Comparison of ENCODE assay signal across 37 cellular contexts in genomic region chr13:100689191-100689590, GRCh38. TPM values are rescaled to one million over a fixed set of nuclear protein-coding genes. Genes with fewer than 3 reads are reported as not detected.
DNase-seq lines count a peak whose midpoint lies in the region; ATAC-seq, FAIRE-seq and TF ChIP-seq lines count a peak whose summit lies in the region.
"Had no signal": no experiment of that assay in that cellular context is flagged by ENCODE, and none has a peak within 500 bp of the region (broad histone marks: within the 10 kb centered on the region; RNA-seq: fewer than 3 reads in every experiment).

No MANE protein-coding gene starts in this region.

- 0% methylated on average over 1 of the region's 1 CpG for WGBS in K562 (ENCODE audit: insufficient coverage, low coverage, missing lambda C conversion rate)

- H3K9me1 ChIP-seq in K562 (ENCODE audit: control insufficient read depth, insufficient read depth, low read length) = no peaks in the 10 kb centered on the region

- CTCF ChIA-PET in HEK293 (lab: Yijun Ruan, JAX) = no interaction called here
- CTCF ChIA-PET in K562 (lab: Yijun Ruan, JAX; ENCODE audit: low intra/inter-chr PET ratio) = no interaction called here

- peaks cover 11 to 22% (median 13%) of the 10 kb centered on the region in 3 donors for H3K9me3 Mint-ChIP-seq in IgD-negative memory B cell
- H3K9me3 Mint-ChIP-seq in activated CD4-positive, alpha-beta T cell treated with anti-CD3 and anti-CD28 coated beads, Interleukin-2, amount 10 ng/mL, durations not matched to agents 24 days and 14 days = peaks cover 27% of the 10 kb centered on the region

- in situ Hi-C loops in K562 (cut with MboI) = no loop called here

- no peaks in the 10 kb centered on the region for H4K20me1 ChIP-seq in K562 (replicated peaks; ENCODE audit: control insufficient read depth, insufficient read depth, low read length)
- H4K20me1 ChIP-seq: BLaER1; BLaER1 treated with 17β-estradiol and CSF1 and Interleukin-3, amounts not matched to agents 10 nM and 100 nM had no signal

- POLR2A ChIA-PET in HEK293 (lab: Yijun Ruan, JAX) = no interaction called here
- POLR2A ChIA-PET in K562 (lab: Yijun Ruan, JAX) = interaction anchor here (1.5 kb wide), 1 partner anchor 14 kb away, joined by 3 read pairs; the partner anchor contains the start of gene TMTC4

- BruUV-seq in K562 (replicated peaks; lab: Mats Ljungman, UMichigan) = no TSS peak

- no peak for ATAC-seq in K562
- no peak for ATAC-seq in GM19023 (IDR thresholded peaks at IDR 0.05; ENCODE audit: unreplicated experiment)
- ATAC-seq: A549; CD8-positive, alpha-beta T cell had no signal

- no peak overlapping the region for H3K4me3 Mint-ChIP-seq in IgD-negative memory B cell
- H3K4me3 Mint-ChIP-seq in activated CD4-positive, alpha-beta T cell treated with anti-CD3 and anti-CD28 coated beads, Interleukin-2, amount 10 ng/mL, durations not matched to agents 24 days and 14 days = no peak overlapping the region
- H3K4me3 Mint-ChIP-seq: B cell; CD14-positive monocyte; CD4-positive, alpha-beta memory T cell; CD4-positive, alpha-beta T cell; CD4-positive, CD25-positive, alpha-beta regulatory T cell; CD8-positive, alpha-beta memory T cell; CD8-positive, alpha-beta T cell had no signal

- H3K4me3 ChIP-seq in HEK293 (ENCODE audit: low read depth, low read length) (no peak overlapping the region), K562 (no peak overlapping the region)
- H3K4me3 ChIP-seq: A549; BLaER1; BLaER1 treated with 17β-estradiol and CSF1 and Interleukin-3, amounts not matched to agents 10 nM and 100 nM had no signal

- no peaks in the 10 kb centered on the region for H3K36me3 ChIP-seq in HEK293 (ENCODE audit: control insufficient read depth in 2 of 2, insufficient read depth in 1 of 2, low read length in 2 of 2)
- no peaks in the 10 kb centered on the region for H3K36me3 ChIP-seq in K562 (ENCODE audit: control insufficient read depth, insufficient read depth, low read length)
- H3K36me3 ChIP-seq: BE2C, BLaER1 had no signal

- peaks cover 1 to 6% (median 3%) of the 10 kb centered on the region in 3 donors for H3K4me1 Mint-ChIP-seq in IgD-negative memory B cell
- no peaks in the 10 kb centered on the region for H3K4me1 Mint-ChIP-seq in activated CD4-positive, alpha-beta T cell treated with anti-CD3 and anti-CD28 coated beads, Interleukin-2, amount 10 ng/mL, durations not matched to agents 24 days and 14 days
- H3K4me1 Mint-ChIP-seq: CD14-positive monocyte; CD4-positive, alpha-beta memory T cell; CD4-positive, CD25-positive, alpha-beta regulatory T cell; CD8-positive, alpha-beta memory T cell had no signal

- no peak overlapping the region for H2AFZ ChIP-seq in K562 (ENCODE audit: low read depth, low read length)

- TF ChIP-seq POLR2A in GM12891 (IDR thresholded peaks at IDR 0.05; ENCODE audit: low read depth, low read length) = no peak
- TF ChIP-seq POLR2A in K562 (conservative IDR thresholded peaks at IDR 0.05) = no peak

- no peaks in the 10 kb centered on the region for H3K36me3 Mint-ChIP-seq in IgD-negative memory B cell
- peaks cover 5% of the 10 kb centered on the region for H3K36me3 Mint-ChIP-seq in activated CD4-positive, alpha-beta T cell treated with anti-CD3 and anti-CD28 coated beads, Interleukin-2, amount 10 ng/mL, durations not matched to agents 24 days and 14 days (ENCODE audit: low read depth)
- H3K36me3 Mint-ChIP-seq: CD14-positive monocyte had no signal

- H3K27me3 Mint-ChIP-seq in IgD-negative memory B cell = peaks cover 6% of the 10 kb centered on the region
- peaks cover 18% of the 10 kb centered on the region for H3K27me3 Mint-ChIP-seq in activated CD4-positive, alpha-beta T cell treated with anti-CD3 and anti-CD28 coated beads, Interleukin-2, amount 10 ng/mL, durations not matched to agents 24 days and 14 days

- TF ChIP-seq CTCF in HEK293 (tag by site-specific recombination; IDR thresholded peaks at IDR 0.05) (no peak), K562 (IDR thresholded peaks at IDR 0.05 in 2 of 3, conservative IDR thresholded peaks at IDR 0.05 in 1 of 3; ENCODE audit: insufficient read depth in 2 of 3, low read depth in 1 of 3, low read length in 3 of 3) (no peak)

- no peaks in the 10 kb centered on the region for H3K9me3 ChIP-seq in HEK293 (ENCODE audit: control insufficient read depth, insufficient read depth, low read depth, low read length)
- no peaks in the 10 kb centered on the region; the same call in 1 of the 2 replicates for H3K9me3 ChIP-seq in K562 (replicated peaks; ENCODE audit: control insufficient read depth, insufficient read depth, low read depth, low read length)
- H3K9me3 ChIP-seq: BE2C had no signal

- no peak for DNase-seq in GM12891 (ENCODE audit: insufficient read length, low spot score)
- DNase-seq in K562 (ENCODE audit: extremely low read depth in 1 of 4, low spot score in 3 of 4) = no peak
- no peak for DNase-seq in NCI-H524 treated with DMSO at 0.1 percent for 48 hours (lab: John Stamatoyannopoulos, UW)
- DNase-seq in NCI-H2171 treated with DMSO at 0.1 percent for 48 hours (lab: John Stamatoyannopoulos, UW) = no peak
- DNase-seq in activated CD4-positive, alpha-beta T cell treated with anti-CD3 and anti-CD28 coated beads, Interleukin-2, amount 10 ng/mL, durations not matched to agents 24 days and 14 days = no peak
- DNase-seq: 8988T; ACHN; AML-193; BE2C; C1 segment of cervical spinal cord; Caco-2; Calu3; CD4-positive, alpha-beta memory T cell; CD4-positive, alpha-beta T cell; CD4-positive, CD25-positive, alpha-beta regulatory T cell; CD8-positive, alpha-beta memory T cell; CD8-positive, alpha-beta T cell; COR-L47; DMS 273 treated with DMSO at 0.1 percent for 48 hours; DMS153; DMS53; DMS79; DMS79 treated with DMSO at 0.1 percent for 48 hours; DND-41; EL had no signal

- no peak overlapping the region for H3K4me2 ChIP-seq in K562 (ENCODE audit: insufficient read depth, low read length)
- H3K4me2 ChIP-seq: A549; BLaER1; BLaER1 treated with 17β-estradiol and CSF1 and Interleukin-3, amounts not matched to agents 10 nM and 100 nM had no signal

- H3K27ac Mint-ChIP-seq in IgD-negative memory B cell = peak overlapping the region in 2 of 3 donors; percentile 7 to 23
- no peak overlapping the region for H3K27ac Mint-ChIP-seq in activated CD4-positive, alpha-beta T cell treated with anti-CD3 and anti-CD28 coated beads, Interleukin-2, amount 10 ng/mL, durations not matched to agents 24 days and 14 days
- H3K27ac Mint-ChIP-seq: B cell; CD14-positive monocyte; CD4-positive, alpha-beta memory T cell; CD4-positive, alpha-beta T cell; CD4-positive, CD25-positive, alpha-beta regulatory T cell; CD8-positive, alpha-beta memory T cell; CD8-positive, alpha-beta T cell had no signal

- H3K4me1 ChIP-seq in HEK293 (ENCODE audit: control insufficient read depth, insufficient read depth, low read length) (no peaks in the 10 kb centered on the region), K562 (replicated peaks in 1 of 2; ENCODE audit: control insufficient read depth in 2 of 2, insufficient read depth in 2 of 2, low read length in 2 of 2) (no peaks in the 10 kb centered on the region)
- H3K4me1 ChIP-seq: A549; BE2C; BLaER1; BLaER1 treated with 17β-estradiol and CSF1 and Interleukin-3, amounts not matched to agents 10 nM and 100 nM; Caco-2 had no signal

- FAIRE-seq in GM12891 (lab: Jason Lieb, UNC) (no peak), K562 (lab: Jason Lieb, UNC) (no peak)
- FAIRE-seq: A204.1, A549, D721Med had no signal

- intact Hi-C loops in K562 (cut with micrococcal nuclease) = no loop called here
- intact Hi-C loops in activated CD4-positive, alpha-beta T cell treated with anti-CD3 and anti-CD28 coated beads, Interleukin-2, amount 10 ng/mL, durations not matched to agents 24 days and 14 days (cut with micrococcal nuclease) = no loop called here

- no peak for TF ChIP-seq RAD21 in K562 (CRISPR knock-in tag; conservative IDR thresholded peaks at IDR 0.05 in 1 of 2, IDR thresholded peaks at IDR 0.05 in 1 of 2)

- H3K27ac ChIP-seq in HEK293 (ENCODE audit: extremely low read depth, low read depth, low read length) = no peak overlapping the region
- H3K27ac ChIP-seq in K562 (ENCODE audit: extremely low read depth, low read depth, low read length) = no peak overlapping the region
- H3K27ac ChIP-seq: 22Rv1; A549; BLaER1; BLaER1 treated with 17β-estradiol and CSF1 and Interleukin-3, amounts not matched to agents 10 nM and 100 nM; C4-2B had no signal

- TF ChIP-seq EP300 in K562 (IDR thresholded peaks at IDR 0.05; ENCODE audit: low read length) = no peak

- H3K79me2 ChIP-seq in K562 (ENCODE audit: control insufficient read depth, insufficient read depth, low read length) = no peaks in the 10 kb centered on the region

- H3K9ac ChIP-seq in K562 (ENCODE audit: insufficient read depth in 1 of 2, low read depth in 2 of 2, low read length in 2 of 2) = no peak overlapping the region
- H3K9ac ChIP-seq: BLaER1; BLaER1 treated with 17β-estradiol and CSF1 and Interleukin-3, amounts not matched to agents 10 nM and 100 nM had no signal

- H3K27me3 ChIP-seq in K562 (ENCODE audit: control insufficient read depth in 2 of 2, insufficient read depth in 2 of 2, low read length in 2 of 2) = no peaks in the 10 kb centered on the region
- H3K27me3 ChIP-seq: BLaER1; BLaER1 treated with 17β-estradiol and CSF1 and Interleukin-3, amounts not matched to agents 10 nM and 100 nM had no signal

TF ChIP-seq in HEK293, 187 proteins besides CTCF, POLR2A, EP300 and RAD21 (continues in another document):
- peak; percentile 96 for TF ChIP-seq ZNF707 (tag by site-specific recombination; IDR thresholded peaks at IDR 0.05)

RNA-seq across cellular contexts. Expression of gene TMTC4, which starts 14.6 kb away (rescaled TPM):
- 4.3 TPM for polyA plus RNA-seq in GM12891 (2012; ENCODE audit: low read depth, missing spikeins)
- polyA plus RNA-seq in IgD-negative memory B cell (4.8 TPM), K562 (2011; rRNA removed) (15.2 and 17.3 TPM in 2 replicates), K562 (2014; fragmentation: Illumina TruSeq; extraction: Trizol) (10.1 and 11.0 TPM in 2 replicates), K562 (2014; fragmentation: Nextera tagmentation; extraction: Ambion mirVana) (1 to 10 TPM; 3.5 to 3.6 TPM), K562 (2014; rRNA removed) (12.8 and 14.3 TPM in 2 replicates)
- 69.5 and 72.0 TPM in 2 replicates for total RNA-seq in K562 (2011; cell fraction: chromatin; rRNA removed; ENCODE audit: low replicate concordance)
- 39.7 and 40.4 TPM in 2 replicates for total RNA-seq in K562 (2011; cell fraction: nucleolus; rRNA removed)
- total RNA-seq in K562 (2011; cell fraction: nucleoplasm; rRNA removed) = 53.1 and 53.5 TPM in 2 replicates
- total RNA-seq in K562 (2014; rRNA removed) (13.6 and 14.5 TPM in 2 replicates), K562 (2014; rRNA removed; fragmentation: Illumina TruSeq; extraction: Trizol) (11.8 and 14.4 TPM in 2 replicates), K562 (2015; rRNA removed; fragmentation: Illumina TruSeq; extraction: Trizol) (10.0 TPM in 2 replicates), K562 (2021) (15.1 and 16.7 TPM in 2 replicates)
- 10.9 and 16.4 TPM in 2 replicates for polyA plus RNA-seq in K562 (2011; cell fraction: cytosol; rRNA removed)
- polyA plus RNA-seq in K562 (2011; cell fraction: nucleus; rRNA removed) = 69.1 and 95.5 TPM in 2 replicates
- polyA plus RNA-seq in K562 (2012) = 9.5 and 10.9 TPM in 2 replicates
- 18.1 and 25.7 TPM in 2 replicates for polyA minus RNA-seq in K562 (2011; rRNA and poly(A)+ RNA removed)
- polyA minus RNA-seq in K562 (2011; cell fraction: cytosol; rRNA and poly(A)+ RNA removed) = 9.5 and 10.3 TPM in 2 replicates
- polyA minus RNA-seq in K562 (2011; cell fraction: nucleus; rRNA and poly(A)+ RNA removed) = 24.1 and 34.4 TPM in 2 replicates
- total RNA-seq in activated CD4-positive, alpha-beta T cell treated with anti-CD3 and anti-CD28 coated beads, Interleukin-2, amount 10 ng/mL, durations not matched to agents 24 days and 14 days = 22.5 and 25.3 TPM in 2 replicates
